In the genomic region with DNA sequence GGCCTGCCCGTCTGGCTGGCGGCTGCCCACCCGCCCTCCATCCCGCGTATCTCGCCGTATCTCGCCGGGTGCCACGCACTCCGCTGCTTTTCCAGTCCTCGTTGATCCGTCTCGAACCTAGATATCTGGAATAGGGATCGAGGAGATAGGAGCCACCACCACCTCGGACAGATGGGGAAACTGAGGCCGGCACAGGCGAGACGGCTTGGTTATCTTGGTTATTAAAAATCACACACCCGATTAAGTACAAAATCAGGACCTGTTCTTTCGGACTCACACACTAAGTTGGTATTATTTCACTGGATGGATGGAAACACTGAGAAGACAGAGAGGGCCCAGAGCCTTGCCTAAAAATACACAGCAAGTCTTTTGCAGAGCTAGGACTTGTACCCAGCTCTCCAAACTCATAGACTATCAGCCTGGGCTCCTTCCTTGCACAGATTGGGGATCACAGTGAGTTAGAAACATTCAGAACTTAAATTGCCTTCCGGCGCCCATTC, we compare ENCODE assay signal across 8 cellular contexts. TPM values are rescaled to one million over a fixed set of nuclear protein-coding genes. Genes with fewer than 3 reads are reported as not detected.
DNase-seq lines count a peak whose midpoint lies in the region; ATAC-seq and TF ChIP-seq lines count a peak whose summit lies in the region.

No MANE protein-coding gene starts in this region.

- H3K36me3 ChIP-seq in WERI-Rb-1, result no peaks in the 10 kb centered on the region
- no peaks in the 10 kb centered on the region for H3K36me3 ChIP-seq in iPS DF 6.9 (ENCODE audit: control insufficient read depth, insufficient read depth, low read length)
- no peaks in the 10 kb centered on the region for H3K36me3 ChIP-seq in smooth muscle cell (ENCODE audit: low read depth)

- peak overlapping the region; percentile 83 for H3K4me2 ChIP-seq in smooth muscle cell

- H3K4me3 ChIP-seq in WERI-Rb-1 (ENCODE audit: low read depth, low read length) (peak overlapping the region; percentile 60), iPS DF 6.9 (ENCODE audit: low read length) (peak overlapping the region; percentile 75), smooth muscle cell (peak overlapping the region; percentile 89)

- H3K9ac ChIP-seq in smooth muscle cell (ENCODE audit: low read depth), result peak overlapping the region; percentile 54

- H4K20me1 ChIP-seq in smooth muscle cell (ENCODE audit: low read depth), result peaks cover 3% of the 10 kb centered on the region

- H3K9me3 ChIP-seq in WERI-Rb-1 (ENCODE audit: severe bottlenecking), result no peaks in the 10 kb centered on the region
- H3K9me3 ChIP-seq in iPS DF 6.9 (ENCODE audit: control insufficient read depth, insufficient read depth, low read length), result no peaks in the 10 kb centered on the region
- no peaks in the 10 kb centered on the region for H3K9me3 ChIP-seq in smooth muscle cell (replicated peaks; ENCODE audit: low read depth)

- H3K27ac ChIP-seq in WERI-Rb-1, result peak overlapping the region; percentile 78
- no peak overlapping the region for H3K27ac ChIP-seq in iPS DF 6.9 (ENCODE audit: low read length)
- no peak overlapping the region for H3K27ac ChIP-seq in smooth muscle cell (ENCODE audit: low read depth)

- DNase-seq in DMS53 (lab: John Stamatoyannopoulos, UW) (peak; percentile 65), DMS53 treated with DMSO at 0.1 percent for 48 hours (lab: John Stamatoyannopoulos, UW; ENCODE audit: unreplicated experiment) (no peak), WERI-Rb-1 (no peak), iPS DF 6.9 (ENCODE audit: low read depth, low spot score) (no peak), smooth muscle cell (lab: John Stamatoyannopoulos, UW; ENCODE audit: unreplicated experiment) (no peak), erythroblast (lab: John Stamatoyannopoulos, UW) (no peak), NOMO-1 treated with DMSO at 0.1 percent for 48 hours (lab: John Stamatoyannopoulos, UW; ENCODE audit: unreplicated experiment) (no peak)

- H3K27me3 ChIP-seq in WERI-Rb-1 (ENCODE audit: insufficient read depth, low read depth, severe bottlenecking), result no peaks in the 10 kb centered on the region
- H3K27me3 ChIP-seq in iPS DF 6.9 (ENCODE audit: control insufficient read depth, insufficient read depth, low read length), result no peaks in the 10 kb centered on the region; the same call in 1 of the 2 replicates
- no peaks in the 10 kb centered on the region for H3K27me3 ChIP-seq in smooth muscle cell (ENCODE audit: low read depth)

- no CpG with 5 or more reads among the region's 23 CpGs for WGBS in iPS DF 6.9 (ENCODE audit: insufficient coverage, insufficient read length)
- WGBS in smooth muscle cell (ENCODE audit: low lambda C conversion rate), result 13% methylated on average over 23 of the region's 23 CpGs

- H2AFZ ChIP-seq in smooth muscle cell (ENCODE audit: low read depth), result peak overlapping the region; percentile 88

- peaks cover 7% of the 10 kb centered on the region for H3F3A ChIP-seq in smooth muscle cell (ENCODE audit: low read depth)

- peaks cover 2% of the 10 kb centered on the region; the same call in 1 of the 2 replicates for H3K4me1 ChIP-seq in iPS DF 6.9 (ENCODE audit: control insufficient read depth, insufficient read depth, low read length)
- H3K4me1 ChIP-seq in smooth muscle cell (ENCODE audit: low read depth), result peaks cover 14% of the 10 kb centered on the region

- ATAC-seq in GM19452 (IDR thresholded peaks at IDR 0.05; ENCODE audit: unreplicated experiment), result no peak

- TF ChIP-seq CTCF in WERI-Rb-1 (IDR thresholded peaks at IDR 0.05; ENCODE audit: low read depth, low read length) (no peak), smooth muscle cell (IDR thresholded peaks at IDR 0.05; ENCODE audit: borderline replicate concordance, insufficient read depth, poor library complexity, severe bottlenecking) (no peak)

- TF ChIP-seq POLR2A in erythroblast (IDR thresholded peaks at IDR 0.05; ENCODE audit: low read length), result no peak

- no peaks in the 10 kb centered on the region for H3K79me2 ChIP-seq in smooth muscle cell (ENCODE audit: low read depth)

RNA-seq across cellular contexts. Expression of gene SLC26A2, which starts 0.7 kb away (rescaled TPM):
- 16.0 and 17.6 TPM in 2 replicates for total RNA-seq in smooth muscle cell
- polyA plus RNA-seq in smooth muscle cell, result 5.1 and 5.2 TPM in 2 replicates

RNA-seq across cellular contexts. Expression of gene PDE6A, which starts 16.6 kb away (rescaled TPM):
- total RNA-seq in smooth muscle cell, result not detected in 2 replicates
- 0.05 TPM in 1 of 2 replicates, not detected in the other for polyA plus RNA-seq in smooth muscle cell

RNA-seq across cellular contexts. Expression of gene TIGD6, which starts 39.2 kb away (rescaled TPM):
- total RNA-seq in smooth muscle cell, result 3.6 and 8.4 TPM in 2 replicates
- 2.5 and 5.1 TPM in 2 replicates for polyA plus RNA-seq in smooth muscle cell

RNA-seq across cellular contexts. Expression of gene HMGXB3, which starts 39.3 kb away (rescaled TPM):
- 41.2 and 41.8 TPM in 2 replicates for total RNA-seq in smooth muscle cell
- 31.4 and 31.7 TPM in 2 replicates for polyA plus RNA-seq in smooth muscle cell
